In the genomic region with DNA sequence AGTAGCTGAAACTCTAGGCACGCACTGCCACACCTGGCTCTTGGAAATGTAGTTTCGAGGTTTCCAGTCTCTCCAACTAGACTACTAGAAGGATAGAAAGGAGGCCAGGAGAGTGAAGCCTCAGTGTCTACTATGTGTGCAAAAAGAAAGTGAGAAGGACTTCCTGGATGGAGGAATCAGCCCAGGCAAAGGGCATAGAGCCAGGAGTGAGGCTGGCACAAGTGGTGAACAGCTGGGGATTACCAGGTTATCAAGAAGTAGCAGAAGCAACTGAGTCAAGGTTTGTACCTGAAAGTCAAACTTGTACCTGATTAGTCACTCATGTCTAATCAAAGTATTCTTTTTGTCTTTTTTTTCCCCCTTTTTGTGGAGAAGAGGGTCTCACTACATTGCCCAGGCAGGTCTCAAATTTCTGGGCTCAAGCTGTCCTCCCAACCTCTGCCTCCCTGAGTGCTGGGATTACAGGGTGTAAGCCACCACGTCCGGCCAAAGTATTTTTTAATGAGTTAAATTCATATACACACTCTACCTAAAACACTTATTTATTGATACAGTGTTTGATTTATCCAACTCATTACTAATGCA, we compare ENCODE assay signal across 16 cellular contexts.
"Had no signal": no experiment of that assay in that cellular context is flagged by ENCODE, and none has a peak within 500 bp of the region (broad histone marks: within the 10 kb centered on the region; RNA-seq: fewer than 3 reads in every experiment).

No MANE protein-coding gene starts in this region.

- H3K9me3 Mint-ChIP-seq: dendritic cell treated with granulocyte-macrophage colony-stimulating factor and Interleukin-4, amounts not matched to agents 40 ng/mL and 50 ng/mL, for 4 days; effector memory CD8-positive, alpha-beta T cell; naive thymus-derived CD8-positive, alpha-beta T cell had no signal

- DNase-seq: effector memory CD8-positive, alpha-beta T cell; foreskin keratinocyte; kidney; left cardiac atrium; left ventricle myocardium superior; mesendoderm; naive thymus-derived CD8-positive, alpha-beta T cell; posterior cingulate gyrus; stimulated activated CD4-positive, alpha-beta T cell treated with anti-CD3 and anti-CD28 coated beads, Interleukin-2, amount 100 ng/mL, for 24 hours; stimulated activated naive CD4-positive, alpha-beta T cell treated with Interleukin-2 at 50 U/mL for 16 hours; tibial artery; upper lobe of right lung had no signal

- H3K4me3 Mint-ChIP-seq: dendritic cell treated with granulocyte-macrophage colony-stimulating factor and Interleukin-4, amounts not matched to agents 40 ng/mL and 50 ng/mL, for 4 days; effector memory CD8-positive, alpha-beta T cell; naive thymus-derived CD8-positive, alpha-beta T cell had no signal

- ATAC-seq: effector memory CD8-positive, alpha-beta T cell; foreskin keratinocyte; left cardiac atrium; left ventricle myocardium superior; naive thymus-derived CD8-positive, alpha-beta T cell; sciatic nerve; upper lobe of right lung had no signal

- H3K4me3 ChIP-seq: lung, tibial artery, upper lobe of right lung, vagina had no signal

- H3K36me3 ChIP-seq: tibial artery, upper lobe of right lung, vagina had no signal

- H3K27me3 ChIP-seq: foreskin keratinocyte, tibial artery, upper lobe of right lung, vagina had no signal

- H3K36me3 Mint-ChIP-seq: naive thymus-derived CD8-positive, alpha-beta T cell had no signal

- H3K4me1 Mint-ChIP-seq: naive thymus-derived CD8-positive, alpha-beta T cell had no signal

- FAIRE-seq: kidney had no signal

- H3K4me1 ChIP-seq: foreskin keratinocyte, tibial artery, upper lobe of right lung, vagina had no signal

- H3K27ac ChIP-seq: foreskin keratinocyte, tibial artery, upper lobe of right lung, vagina had no signal

- H3K27ac Mint-ChIP-seq: dendritic cell treated with granulocyte-macrophage colony-stimulating factor and Interleukin-4, amounts not matched to agents 40 ng/mL and 50 ng/mL, for 4 days; effector memory CD8-positive, alpha-beta T cell had no signal

- H3K9me3 ChIP-seq: tibial artery, upper lobe of right lung, vagina had no signal
